27 cellular contexts compared by ENCODE assay signal in the genomic region with DNA sequence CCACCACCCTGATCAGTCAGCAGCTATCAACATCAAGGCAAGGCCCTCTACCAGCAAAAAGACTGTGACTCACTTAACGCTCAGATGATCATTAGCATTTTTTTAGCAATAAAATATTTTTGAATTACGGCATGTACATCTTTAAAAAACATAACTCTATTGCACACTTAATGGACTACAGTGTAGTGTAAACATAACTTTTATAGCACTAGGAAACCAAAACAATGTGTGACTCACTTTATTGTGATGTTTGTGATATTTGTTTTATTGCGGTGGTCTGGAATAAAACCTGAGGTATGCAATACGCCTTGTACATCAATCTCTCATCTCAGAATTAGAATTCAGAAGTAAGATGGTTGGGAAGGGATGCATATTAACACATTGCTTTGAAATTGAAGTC.
"Had no signal": no experiment of that assay in that cellular context is flagged by ENCODE, and none has a peak within 500 bp of the region (broad histone marks: within the 10 kb centered on the region; RNA-seq: fewer than 3 reads in every experiment).

No MANE protein-coding gene starts in this region.

- H3K27ac Mint-ChIP-seq: activated CD4-positive, alpha-beta T cell treated with anti-CD3 and anti-CD28 coated beads for 36 hours; activated naive CD4-positive, alpha-beta T cell treated with anti-CD3 and anti-CD28 coated beads, Interleukin-2, amount 50 U/mL, for 72 hours; activated T-cell treated with anti-CD3 and anti-CD28 coated beads, Interleukin-2, amount 50 U/mL, for 24 hours; activated T-helper 17 cell treated with anti-CD3 and anti-CD28 coated beads, Interleukin-2, amount 50 U/mL, for 72 hours; natural killer cell treated with Interleukin-12 subunit alpha and Interleukin-12 subunit beta and Interleukin-15 and Interleukin-18, amount 100 ng/mL, for 72 hours; stimulated activated naive B cell treated with anti-CD40 and anti-IgM and Interleukin-4, amounts not matched to agents 10 μg/mL and 1 μg/mL and 100 μg/mL, for 72 hours; T-helper 2 cell treated with Interferon-gamma antibody and Interleukin-4, amounts not matched to agents 5 μg/mL and 100 μg/mL, for 36 hours had no signal

- H3K4me3 Mint-ChIP-seq: activated CD4-positive, alpha-beta T cell treated with anti-CD3 and anti-CD28 coated beads for 36 hours; activated T-cell treated with anti-CD3 and anti-CD28 coated beads, Interleukin-2, amount 50 U/mL, for 24 hours; activated T-helper 17 cell treated with anti-CD3 and anti-CD28 coated beads, Interleukin-2, amount 50 U/mL, for 72 hours; natural killer cell treated with Interleukin-12 subunit alpha and Interleukin-12 subunit beta and Interleukin-15 and Interleukin-18, amount 100 ng/mL, for 72 hours; stimulated activated naive B cell treated with anti-CD40 and anti-IgM and Interleukin-4, amounts not matched to agents 10 μg/mL and 1 μg/mL and 100 μg/mL, for 72 hours; T-helper 2 cell treated with Interferon-gamma antibody and Interleukin-4, amounts not matched to agents 5 μg/mL and 100 μg/mL, for 36 hours had no signal

- H3K36me3 ChIP-seq: ascending aorta, esophagus muscularis mucosa, gastroesophageal sphincter, heart left ventricle, pancreas, right lobe of liver, transverse colon had no signal

- H3K4me3 ChIP-seq: ascending aorta, esophagus muscularis mucosa, gastroesophageal sphincter, heart left ventricle, pancreas, right lobe of liver, transverse colon had no signal

- H3K27ac ChIP-seq: ascending aorta, esophagus muscularis mucosa, gastroesophageal sphincter, heart left ventricle, pancreas, right lobe of liver, transverse colon had no signal

- FAIRE-seq: colon, islet of Langerhans, pancreas, small intestine, TTC549, urothelium cell line had no signal

- H3K9me3 ChIP-seq: ascending aorta, esophagus muscularis mucosa, pancreas, right lobe of liver, transverse colon had no signal

- ATAC-seq: activated CD4-positive, alpha-beta T cell treated with anti-CD3 and anti-CD28 coated beads for 36 hours; activated naive CD4-positive, alpha-beta T cell treated with anti-CD3 and anti-CD28 coated beads, Interleukin-2, amount 50 U/mL, for 72 hours; activated T-helper 17 cell treated with anti-CD3 and anti-CD28 coated beads, Interleukin-2, amount 50 U/mL, for 72 hours; gastroesophageal sphincter; heart left ventricle; left cardiac atrium; natural killer cell treated with Interleukin-12 subunit alpha and Interleukin-12 subunit beta and Interleukin-15 and Interleukin-18, amount 100 ng/mL, for 72 hours; pancreas; right lobe of liver; stimulated activated naive B cell treated with anti-CD40 and anti-IgM and Interleukin-4, amounts not matched to agents 10 μg/mL and 1 μg/mL and 100 μg/mL, for 72 hours had no signal

- H3K9me3 Mint-ChIP-seq: activated T-helper 17 cell treated with anti-CD3 and anti-CD28 coated beads, Interleukin-2, amount 50 U/mL, for 72 hours had no signal

- H3K27me3 ChIP-seq: ascending aorta, gastroesophageal sphincter, heart left ventricle, pancreas, right lobe of liver, transverse colon had no signal

- H3K4me1 ChIP-seq: pancreas, right lobe of liver had no signal

- DNase-seq: activated CD4-positive, alpha-beta T cell treated with anti-CD3 and anti-CD28 coated beads for 36 hours; activated CD4-positive, alpha-beta T cell treated with anti-CD3 and anti-CD28 coated beads, Interleukin-2, amount 50 U/mL, for 4 hours; activated CD8-positive, alpha-beta memory T cell treated with anti-CD3 and anti-CD28 coated beads for 24 hours; activated CD8-positive, alpha-beta memory T cell treated with anti-CD3 and anti-CD28 coated beads, Interleukin-2, amount 50 U/mL, for 4 hours; activated T-cell treated with anti-CD3 and anti-CD28 coated beads, Interleukin-2, amount 50 U/mL, for 24 hours; central memory CD4-positive, alpha-beta T cell; effector memory CD4-positive, alpha-beta T cell; heart left ventricle; left cardiac atrium; midbrain; pancreas; right lobe of liver; small intestine; stimulated activated CD8-positive, alpha-beta memory T cell treated with anti-CD3 and anti-CD28 coated beads, Interleukin-4, amount 100 ng/mL, for 48 hours; stimulated activated naive B cell treated with anti-CD40 and anti-IgM and Interleukin-4, amounts not matched to agents 10 μg/mL and 1 μg/mL and 100 μg/mL, for 72 hours; transverse colon had no signal
